Comparison of ENCODE assay signal across 28 cellular contexts in the genomic region with DNA sequence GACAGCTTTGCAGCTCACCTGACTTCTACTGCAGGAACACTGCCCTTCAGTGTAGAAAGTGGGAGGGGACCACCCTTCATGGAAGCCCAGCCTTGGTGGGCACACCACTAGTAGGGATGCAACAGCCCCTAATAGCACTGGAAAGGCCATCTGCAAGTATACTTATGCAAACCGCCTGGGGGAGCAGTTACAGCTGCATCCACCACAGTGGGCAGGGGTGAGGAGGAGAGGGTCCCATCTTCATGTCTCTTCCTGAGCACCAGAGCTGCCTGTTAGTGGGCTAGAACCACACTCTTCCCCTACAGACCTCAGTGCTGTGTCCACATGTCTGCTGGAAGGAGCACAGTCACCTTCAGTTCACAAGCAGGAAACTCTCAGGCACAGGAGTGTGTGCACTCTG.
"Had no signal": no experiment of that assay in that cellular context is flagged by ENCODE, and none has a peak within 500 bp of the region (broad histone marks: within the 10 kb centered on the region; RNA-seq: fewer than 3 reads in every experiment).

No MANE protein-coding gene starts in this region.

- H3K27ac ChIP-seq: coronary artery, esophagus squamous epithelium, heart right ventricle, prostate gland, right atrium auricular region, sigmoid colon, stomach, thyroid gland had no signal

- H3K27ac Mint-ChIP-seq: memory B cell; mesothelial cell of epicardium; naive B cell; natural killer cell treated with Interleukin-12 subunit alpha and Interleukin-12 subunit beta and Interleukin-15 and Interleukin-18, amount 100 ng/mL, for 72 hours; stimulated activated effector memory CD8-positive, alpha-beta T cell treated with anti-CD3 and anti-CD28 coated beads, Interleukin-12 subunit alpha, Interleukin-12 subunit beta, amount 100 ng/mL, for 72 hours had no signal

- H3K4me3 Mint-ChIP-seq: memory B cell; mesothelial cell of epicardium; naive B cell; natural killer cell treated with Interleukin-12 subunit alpha and Interleukin-12 subunit beta and Interleukin-15 and Interleukin-18, amount 100 ng/mL, for 72 hours; neural crest cell; stimulated activated effector memory CD8-positive, alpha-beta T cell treated with anti-CD3 and anti-CD28 coated beads, Interleukin-12 subunit alpha, Interleukin-12 subunit beta, amount 100 ng/mL, for 72 hours had no signal

- DNase-seq: dermis blood vessel endothelial cell; effector memory CD4-positive, alpha-beta T cell; erythroblast; esophagus squamous epithelium; foreskin melanocyte; glutamatergic neuron; heart right ventricle; hippocampal formation; kidney; mucosa of descending colon; naive B cell; sigmoid colon; stimulated activated CD4-positive, alpha-beta T cell treated with anti-CD3 and anti-CD28 coated beads, Interleukin-2, amount 100 ng/mL, for 24 hours; stimulated activated CD4-positive, alpha-beta T cell treated with anti-CD3 and anti-CD28 coated beads, Interleukin-4, amount 100 ng/mL, for 24 hours; stimulated activated naive CD4-positive, alpha-beta T cell treated with Interleukin-2 at 50 U/mL for 16 hours; stomach; thyroid gland; trophoblast cell had no signal

- H3K4me1 Mint-ChIP-seq: memory B cell; mesothelial cell of epicardium; naive B cell; neural crest cell; stimulated activated effector memory CD8-positive, alpha-beta T cell treated with anti-CD3 and anti-CD28 coated beads, Interleukin-12 subunit alpha, Interleukin-12 subunit beta, amount 100 ng/mL, for 72 hours had no signal

- H3K36me3 Mint-ChIP-seq: memory B cell; mesothelial cell of epicardium; naive B cell; stimulated activated effector memory CD8-positive, alpha-beta T cell treated with anti-CD3 and anti-CD28 coated beads, Interleukin-12 subunit alpha, Interleukin-12 subunit beta, amount 100 ng/mL, for 72 hours had no signal

- ATAC-seq: heart right ventricle; left lobe of liver; mucosa of descending colon; natural killer cell treated with Interleukin-12 subunit alpha and Interleukin-12 subunit beta and Interleukin-15 and Interleukin-18, amount 100 ng/mL, for 72 hours; stimulated activated effector memory CD8-positive, alpha-beta T cell treated with anti-CD3 and anti-CD28 coated beads, Interleukin-12 subunit alpha, Interleukin-12 subunit beta, amount 100 ng/mL, for 72 hours had no signal

- H3K36me3 ChIP-seq: esophagus squamous epithelium, heart right ventricle, prostate gland, right atrium auricular region, sigmoid colon, stomach, thyroid gland had no signal

- H3K9me3 ChIP-seq: prostate gland, sigmoid colon, thyroid gland had no signal

- H3K4me3 ChIP-seq: coronary artery, esophagus squamous epithelium, heart right ventricle, lung, mucosa of descending colon, prostate gland, right atrium auricular region, sigmoid colon, stomach, thyroid gland had no signal

- H3K27me3 Mint-ChIP-seq: memory B cell; naive B cell; natural killer cell treated with Interleukin-12 subunit alpha and Interleukin-12 subunit beta and Interleukin-15 and Interleukin-18, amount 100 ng/mL, for 72 hours had no signal

- H3K27me3 ChIP-seq: esophagus squamous epithelium, heart right ventricle, right atrium auricular region, sigmoid colon, stomach, thyroid gland had no signal

- H3K4me1 ChIP-seq: esophagus squamous epithelium, heart right ventricle, prostate gland, right atrium auricular region, sigmoid colon, stomach, thyroid gland had no signal
